In the genomic region with DNA sequence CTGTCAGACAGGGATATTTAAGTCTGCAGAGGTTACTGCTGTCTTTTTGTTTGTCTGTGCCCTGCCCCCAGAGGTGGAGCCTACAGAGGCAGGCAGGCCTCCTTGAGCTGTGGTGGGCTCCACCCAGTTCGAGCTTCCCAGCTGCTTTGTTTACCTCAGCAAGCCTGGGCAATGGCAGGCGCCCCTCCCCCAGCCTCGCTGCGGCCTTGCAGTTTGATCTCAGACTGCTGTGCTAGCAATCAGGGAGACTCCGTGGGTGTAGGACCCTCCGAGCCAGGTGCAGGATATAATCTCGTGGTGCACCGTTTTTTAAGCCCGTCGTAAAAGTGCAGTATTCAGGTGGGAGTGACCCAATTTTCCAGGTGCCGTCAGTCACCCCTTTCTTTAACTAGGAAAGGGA, we compare ENCODE assay signal across 1 cellular context.
TF ChIP-seq lines count a peak whose summit lies in the region.
"Not testable (repeated sequence)": the region's sequence is repeated elsewhere in the genome, so short reads cannot be mapped to it uniquely, and the experiment has no call there.

No MANE protein-coding gene starts in this region.

TF ChIP-seq in HepG2, 621 proteins besides CTCF, POLR2A, EP300 and RAD21:
- TF ChIP-seq ZFY (CRISPR knock-in tag; IDR thresholded peaks at IDR 0.05), result 0 out of 2 replicates have a peak, but pooled peaks have one; percentile 30
- TF ChIP-seq SALL1 (CRISPR knock-in tag; IDR thresholded peaks at IDR 0.05), result 0 out of 2 replicates have a peak, but pooled peaks have one; percentile 28
- TF ChIP-seq, protein P1, sequence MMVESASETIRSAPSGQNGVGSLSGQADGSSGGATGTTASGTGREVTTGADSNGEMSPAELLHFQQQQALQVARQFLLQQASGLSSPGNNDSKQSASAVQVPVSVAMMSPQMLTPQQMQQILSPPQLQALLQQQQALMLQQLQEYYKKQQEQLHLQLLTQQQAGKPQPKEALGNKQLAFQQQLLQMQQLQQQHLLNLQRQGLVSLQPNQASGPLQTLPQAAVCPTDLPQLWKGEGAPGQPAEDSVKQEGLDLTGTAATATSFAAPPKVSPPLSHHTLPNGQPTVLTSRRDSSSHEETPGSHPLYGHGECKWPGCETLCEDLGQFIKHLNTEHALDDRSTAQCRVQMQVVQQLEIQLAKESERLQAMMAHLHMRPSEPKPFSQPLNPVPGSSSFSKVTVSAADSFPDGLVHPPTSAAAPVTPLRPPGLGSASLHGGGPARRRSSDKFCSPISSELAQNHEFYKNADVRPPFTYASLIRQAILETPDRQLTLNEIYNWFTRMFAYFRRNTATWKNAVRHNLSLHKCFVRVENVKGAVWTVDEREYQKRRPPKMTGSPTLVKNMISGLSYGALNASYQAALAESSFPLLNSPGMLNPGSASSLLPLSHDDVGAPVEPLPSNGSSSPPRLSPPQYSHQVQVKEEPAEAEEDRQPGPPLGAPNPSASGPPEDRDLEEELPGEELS (CRISPR knock-in tag; IDR thresholded peaks at IDR 0.05), result peak; percentile 54
- not testable (repeated sequence) for TF ChIP-seq FOXP1, FOXA1, SOX13 (IDR thresholded peaks at IDR 0.05)
- TF ChIP-seq FOXP1 (CRISPR knock-in tag; IDR thresholded peaks at IDR 0.05), result peak; percentile 35; the same call in 1 of the 2 replicates
- TF ChIP-seq FOXA1 (CRISPR knock-in tag; IDR thresholded peaks at IDR 0.05), result peak; percentile 35; the same call in 1 of the 2 replicates
- 0 out of 2 replicates have a peak, but pooled peaks have one; percentile 19 for TF ChIP-seq SP5 (CRISPR knock-in tag; IDR thresholded peaks at IDR 0.05; ENCODE audit: borderline replicate concordance, low read depth)
- TF ChIP-seq, protein P2, sequence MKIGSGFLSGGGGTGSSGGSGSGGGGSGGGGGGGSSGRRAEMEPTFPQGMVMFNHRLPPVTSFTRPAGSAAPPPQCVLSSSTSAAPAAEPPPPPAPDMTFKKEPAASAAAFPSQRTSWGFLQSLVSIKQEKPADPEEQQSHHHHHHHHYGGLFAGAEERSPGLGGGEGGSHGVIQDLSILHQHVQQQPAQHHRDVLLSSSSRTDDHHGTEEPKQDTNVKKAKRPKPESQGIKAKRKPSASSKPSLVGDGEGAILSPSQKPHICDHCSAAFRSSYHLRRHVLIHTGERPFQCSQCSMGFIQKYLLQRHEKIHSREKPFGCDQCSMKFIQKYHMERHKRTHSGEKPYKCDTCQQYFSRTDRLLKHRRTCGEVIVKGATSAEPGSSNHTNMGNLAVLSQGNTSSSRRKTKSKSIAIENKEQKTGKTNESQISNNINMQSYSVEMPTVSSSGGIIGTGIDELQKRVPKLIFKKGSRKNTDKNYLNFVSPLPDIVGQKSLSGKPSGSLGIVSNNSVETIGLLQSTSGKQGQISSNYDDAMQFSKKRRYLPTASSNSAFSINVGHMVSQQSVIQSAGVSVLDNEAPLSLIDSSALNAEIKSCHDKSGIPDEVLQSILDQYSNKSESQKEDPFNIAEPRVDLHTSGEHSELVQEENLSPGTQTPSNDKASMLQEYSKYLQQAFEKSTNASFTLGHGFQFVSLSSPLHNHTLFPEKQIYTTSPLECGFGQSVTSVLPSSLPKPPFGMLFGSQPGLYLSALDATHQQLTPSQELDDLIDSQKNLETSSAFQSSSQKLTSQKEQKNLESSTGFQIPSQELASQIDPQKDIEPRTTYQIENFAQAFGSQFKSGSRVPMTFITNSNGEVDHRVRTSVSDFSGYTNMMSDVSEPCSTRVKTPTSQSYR (CRISPR knock-in tag; IDR thresholded peaks at IDR 0.05; ENCODE audit: borderline replicate concordance), result peak; percentile 94
- TF ChIP-seq GABPB1 (CRISPR knock-in tag; IDR thresholded peaks at IDR 0.05), result 0 out of 2 replicates have a peak, but pooled peaks have one; percentile 11
- 0 out of 2 replicates have a peak, but pooled peaks have one; percentile 36 for TF ChIP-seq HNF4A (CRISPR knock-in tag; IDR thresholded peaks at IDR 0.05)
- TF ChIP-seq, protein P3, sequence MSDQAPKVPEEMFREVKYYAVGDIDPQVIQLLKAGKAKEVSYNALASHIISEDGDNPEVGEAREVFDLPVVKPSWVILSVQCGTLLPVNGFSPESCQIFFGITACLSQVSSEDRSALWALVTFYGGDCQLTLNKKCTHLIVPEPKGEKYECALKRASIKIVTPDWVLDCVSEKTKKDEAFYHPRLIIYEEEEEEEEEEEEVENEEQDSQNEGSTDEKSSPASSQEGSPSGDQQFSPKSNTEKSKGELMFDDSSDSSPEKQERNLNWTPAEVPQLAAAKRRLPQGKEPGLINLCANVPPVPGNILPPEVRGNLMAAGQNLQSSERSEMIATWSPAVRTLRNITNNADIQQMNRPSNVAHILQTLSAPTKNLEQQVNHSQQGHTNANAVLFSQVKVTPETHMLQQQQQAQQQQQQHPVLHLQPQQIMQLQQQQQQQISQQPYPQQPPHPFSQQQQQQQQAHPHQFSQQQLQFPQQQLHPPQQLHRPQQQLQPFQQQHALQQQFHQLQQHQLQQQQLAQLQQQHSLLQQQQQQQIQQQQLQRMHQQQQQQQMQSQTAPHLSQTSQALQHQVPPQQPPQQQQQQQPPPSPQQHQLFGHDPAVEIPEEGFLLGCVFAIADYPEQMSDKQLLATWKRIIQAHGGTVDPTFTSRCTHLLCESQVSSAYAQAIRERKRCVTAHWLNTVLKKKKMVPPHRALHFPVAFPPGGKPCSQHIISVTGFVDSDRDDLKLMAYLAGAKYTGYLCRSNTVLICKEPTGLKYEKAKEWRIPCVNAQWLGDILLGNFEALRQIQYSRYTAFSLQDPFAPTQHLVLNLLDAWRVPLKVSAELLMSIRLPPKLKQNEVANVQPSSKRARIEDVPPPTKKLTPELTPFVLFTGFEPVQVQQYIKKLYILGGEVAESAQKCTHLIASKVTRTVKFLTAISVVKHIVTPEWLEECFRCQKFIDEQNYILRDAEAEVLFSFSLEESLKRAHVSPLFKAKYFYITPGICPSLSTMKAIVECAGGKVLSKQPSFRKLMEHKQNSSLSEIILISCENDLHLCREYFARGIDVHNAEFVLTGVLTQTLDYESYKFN (CRISPR knock-in tag; conservative IDR thresholded peaks at IDR 0.05), result 0 out of 2 replicates have a peak, but pooled peaks have one; percentile 22
- TF ChIP-seq PHF8 (CRISPR knock-in tag; IDR thresholded peaks at IDR 0.05), result peak; percentile 23; the same call in 1 of the 2 replicates
- 0 out of 2 replicates have a peak, but pooled peaks have one; percentile 40 for TF ChIP-seq FOXA3 (CRISPR knock-in tag; IDR thresholded peaks at IDR 0.05)
- 0 out of 4 replicates have a peak, but pooled peaks of 1 of the 2 experiments have one; percentile 16 for TF ChIP-seq SOX13 (CRISPR knock-in tag; conservative IDR thresholded peaks at IDR 0.05 in 1 of 2, IDR thresholded peaks at IDR 0.05 in 1 of 2)
- 0 out of 2 replicates have a peak, but pooled peaks have one; percentile 25 for TF ChIP-seq HOXA3 (CRISPR knock-in tag; IDR thresholded peaks at IDR 0.05)
- TF ChIP-seq, protein P4, sequence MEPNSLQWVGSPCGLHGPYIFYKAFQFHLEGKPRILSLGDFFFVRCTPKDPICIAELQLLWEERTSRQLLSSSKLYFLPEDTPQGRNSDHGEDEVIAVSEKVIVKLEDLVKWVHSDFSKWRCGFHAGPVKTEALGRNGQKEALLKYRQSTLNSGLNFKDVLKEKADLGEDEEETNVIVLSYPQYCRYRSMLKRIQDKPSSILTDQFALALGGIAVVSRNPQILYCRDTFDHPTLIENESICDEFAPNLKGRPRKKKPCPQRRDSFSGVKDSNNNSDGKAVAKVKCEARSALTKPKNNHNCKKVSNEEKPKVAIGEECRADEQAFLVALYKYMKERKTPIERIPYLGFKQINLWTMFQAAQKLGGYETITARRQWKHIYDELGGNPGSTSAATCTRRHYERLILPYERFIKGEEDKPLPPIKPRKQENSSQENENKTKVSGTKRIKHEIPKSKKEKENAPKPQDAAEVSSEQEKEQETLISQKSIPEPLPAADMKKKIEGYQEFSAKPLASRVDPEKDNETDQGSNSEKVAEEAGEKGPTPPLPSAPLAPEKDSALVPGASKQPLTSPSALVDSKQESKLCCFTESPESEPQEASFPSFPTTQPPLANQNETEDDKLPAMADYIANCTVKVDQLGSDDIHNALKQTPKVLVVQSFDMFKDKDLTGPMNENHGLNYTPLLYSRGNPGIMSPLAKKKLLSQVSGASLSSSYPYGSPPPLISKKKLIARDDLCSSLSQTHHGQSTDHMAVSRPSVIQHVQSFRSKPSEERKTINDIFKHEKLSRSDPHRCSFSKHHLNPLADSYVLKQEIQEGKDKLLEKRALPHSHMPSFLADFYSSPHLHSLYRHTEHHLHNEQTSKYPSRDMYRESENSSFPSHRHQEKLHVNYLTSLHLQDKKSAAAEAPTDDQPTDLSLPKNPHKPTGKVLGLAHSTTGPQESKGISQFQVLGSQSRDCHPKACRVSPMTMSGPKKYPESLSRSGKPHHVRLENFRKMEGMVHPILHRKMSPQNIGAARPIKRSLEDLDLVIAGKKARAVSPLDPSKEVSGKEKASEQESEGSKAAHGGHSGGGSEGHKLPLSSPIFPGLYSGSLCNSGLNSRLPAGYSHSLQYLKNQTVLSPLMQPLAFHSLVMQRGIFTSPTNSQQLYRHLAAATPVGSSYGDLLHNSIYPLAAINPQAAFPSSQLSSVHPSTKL (CRISPR knock-in tag; IDR thresholded peaks at IDR 0.05), result peak; percentile 63; the same call in 1 of the 2 replicates
- TF ChIP-seq FOXO1 (CRISPR knock-in tag; IDR thresholded peaks at IDR 0.05), result peak; percentile 46; the same call in 1 of the 2 replicates
- TF ChIP-seq, protein P5, sequence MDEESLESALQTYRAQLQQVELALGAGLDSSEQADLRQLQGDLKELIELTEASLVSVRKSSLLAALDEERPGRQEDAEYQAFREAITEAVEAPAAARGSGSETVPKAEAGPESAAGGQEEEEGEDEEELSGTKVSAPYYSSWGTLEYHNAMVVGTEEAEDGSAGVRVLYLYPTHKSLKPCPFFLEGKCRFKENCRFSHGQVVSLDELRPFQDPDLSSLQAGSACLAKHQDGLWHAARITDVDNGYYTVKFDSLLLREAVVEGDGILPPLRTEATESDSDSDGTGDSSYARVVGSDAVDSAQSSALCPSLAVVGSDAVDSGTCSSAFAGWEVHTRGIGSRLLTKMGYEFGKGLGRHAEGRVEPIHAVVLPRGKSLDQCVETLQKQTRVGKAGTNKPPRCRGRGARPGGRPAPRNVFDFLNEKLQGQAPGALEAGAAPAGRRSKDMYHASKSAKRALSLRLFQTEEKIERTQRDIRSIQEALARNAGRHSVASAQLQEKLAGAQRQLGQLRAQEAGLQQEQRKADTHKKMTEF (CRISPR knock-in tag; IDR thresholded peaks at IDR 0.05), result peak; percentile 60; the same call in 1 of the 2 replicates
TF ChIP-seq in HepG2: peak in this region for 17; not testable (repeated sequence) for 604.
